ENCODE assay signal across 19 cellular contexts in genomic region chr3:189554868-189555557, GRCh38.
"Had no signal": no experiment of that assay in that cellular context is flagged by ENCODE, and none has a peak within 500 bp of the region (broad histone marks: within the 10 kb centered on the region; RNA-seq: fewer than 3 reads in every experiment).

No MANE protein-coding gene starts in this region.

- DNase-seq: activated CD4-positive, alpha-beta T cell treated with anti-CD3 and anti-CD28 coated beads for 48 hours; activated CD4-positive, alpha-beta T cell treated with anti-CD3 and anti-CD28 coated beads, Interleukin-2, amount 50 U/mL, for 48 hours; activated CD8-positive, alpha-beta memory T cell treated with anti-CD3 and anti-CD28 coated beads for 24 hours; activated effector memory CD4-positive, alpha-beta T cell treated with Interleukin-2 at 50 U/mL for 16 hours; activated naive CD4-positive, alpha-beta T cell treated with Interleukin-2 at 50 U/mL for 16 hours; body of pancreas; dorsolateral prefrontal cortex; effector memory CD4-positive, alpha-beta T cell; gastrocnemius medialis; islet precursor cell; naive thymus-derived CD8-positive, alpha-beta T cell; stimulated activated CD4-positive, alpha-beta T cell treated with anti-CD3 and anti-CD28 coated beads, Interleukin-12 subunit alpha, Interleukin-12 subunit beta, amount 100 ng/mL, for 4 hours; stimulated activated CD4-positive, alpha-beta T cell treated with anti-CD3 and anti-CD28 coated beads, Interleukin-4, amount 100 ng/mL, for 1 hour; T-cell; WERI-Rb-1 had no signal

- ATAC-seq: body of pancreas; gastrocnemius medialis; naive thymus-derived CD8-positive, alpha-beta T cell; right lobe of liver; T-cell had no signal

- H3K27me3 ChIP-seq: body of pancreas, dorsolateral prefrontal cortex, gastrocnemius medialis, right lobe of liver, suprapubic skin, tibial artery had no signal

- H3K27ac ChIP-seq: body of pancreas, coronary artery, dorsolateral prefrontal cortex, gastrocnemius medialis, right lobe of liver, suprapubic skin, tibial artery, WERI-Rb-1 had no signal

- H3K4me3 ChIP-seq: body of pancreas, coronary artery, dorsolateral prefrontal cortex, gastrocnemius medialis, right lobe of liver, suprapubic skin, tibial artery had no signal

- H3K4me1 ChIP-seq: body of pancreas, gastrocnemius medialis, right lobe of liver, suprapubic skin, tibial artery had no signal

- H3K36me3 ChIP-seq: gastrocnemius medialis, right lobe of liver, suprapubic skin, tibial artery, WERI-Rb-1 had no signal

- H3K9me3 ChIP-seq: gastrocnemius medialis, suprapubic skin had no signal
